ENCODE assay signal across 21 cellular contexts in the genomic region with DNA sequence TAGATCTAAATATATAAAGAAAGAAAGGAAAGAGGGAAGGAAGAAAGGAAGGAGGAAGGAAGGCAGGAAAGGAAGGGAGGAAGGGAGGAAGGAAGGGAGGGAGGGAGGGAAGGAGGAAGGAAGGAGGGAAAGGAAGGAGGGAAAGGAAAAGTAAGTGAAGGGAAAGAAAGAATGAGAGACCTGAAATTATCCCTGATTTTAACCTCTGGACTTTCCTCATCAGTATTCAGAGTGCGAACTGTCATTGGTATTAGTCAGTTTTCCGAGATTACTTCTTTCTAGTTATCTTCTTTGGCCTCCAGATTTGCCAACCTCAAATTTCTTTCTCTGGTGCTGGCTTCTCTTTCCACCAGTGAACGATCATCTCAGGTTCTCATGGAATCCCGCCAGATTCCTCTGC.
"Had no signal": no experiment of that assay in that cellular context is flagged by ENCODE, and none has a peak within 500 bp of the region (broad histone marks: within the 10 kb centered on the region; RNA-seq: fewer than 3 reads in every experiment).

No MANE protein-coding gene starts in this region.

- H3K4me2 ChIP-seq: SK-N-SH had no signal

- H3K4me1 Mint-ChIP-seq: IgD-negative memory B cell had no signal

- H3K36me3 Mint-ChIP-seq: IgD-negative memory B cell had no signal

- H3K27ac Mint-ChIP-seq: IgD-negative memory B cell had no signal

- H3K4me3 Mint-ChIP-seq: IgD-negative memory B cell had no signal

- H3K9me3 ChIP-seq: SK-N-SH had no signal

- H3K9me2 ChIP-seq: SK-N-SH had no signal

- DNase-seq: KBM-7, MV-4-11, NCI-H1048, NCI-H1105, NCI-H1417, NCI-H1436 treated with DMSO at 0.1 percent for 48 hours, NCI-H1694, NCI-H187 treated with DMSO at 0.1 percent for 48 hours, NCI-H2029 treated with DMSO at 0.1 percent for 48 hours, NCI-H2171 treated with DMSO at 0.1 percent for 48 hours, NCI-H2227 treated with DMSO at 0.1 percent for 48 hours, NCI-H510A, NCI-H524 treated with DMSO at 0.1 percent for 48 hours, NCI-H69, NCI-H774, SHP77, SK-N-SH, SW 1271 had no signal

- H3K9ac ChIP-seq: SK-N-SH had no signal

- H3K27ac ChIP-seq: RWPE1 had no signal

- ATAC-seq: Panc1 had no signal
